ENCODE assay signal across 19 cellular contexts in the genomic region with DNA sequence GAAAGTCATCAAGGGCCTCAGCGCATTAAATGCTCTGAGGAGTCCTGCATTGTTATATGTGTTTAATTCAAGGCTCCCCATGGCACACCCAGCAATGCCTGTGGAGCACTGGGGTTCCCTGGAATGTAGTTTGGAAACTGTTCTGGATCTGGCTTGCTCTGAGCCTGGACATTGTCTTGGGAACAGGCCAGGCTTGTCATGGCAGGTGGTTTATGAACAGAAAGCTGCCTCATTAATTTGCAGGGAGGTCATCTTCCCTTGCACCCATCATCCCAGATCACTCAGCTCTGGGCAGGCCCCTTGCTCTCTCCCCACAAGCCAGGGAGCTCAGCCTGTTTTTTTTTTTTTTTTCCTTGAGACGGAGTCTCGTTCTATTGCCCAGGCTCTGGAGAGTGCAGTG.
"Had no signal": no experiment of that assay in that cellular context is flagged by ENCODE, and none has a peak within 500 bp of the region (broad histone marks: within the 10 kb centered on the region; RNA-seq: fewer than 3 reads in every experiment).

No MANE protein-coding gene starts in this region.

- H3K4me1 ChIP-seq: uterus had no signal

- H3K27me3 Mint-ChIP-seq: type B pancreatic cell had no signal

- H3K36me3 ChIP-seq: gastrocnemius medialis, heart right ventricle, uterus had no signal

- H3K9me3 ChIP-seq: gastrocnemius medialis, heart right ventricle, uterus had no signal

- H3K4me3 Mint-ChIP-seq: type B pancreatic cell had no signal

- H3K27ac Mint-ChIP-seq: type B pancreatic cell had no signal

- H3K27me3 ChIP-seq: dorsolateral prefrontal cortex, gastrocnemius medialis, uterus had no signal

- H3K4me3 ChIP-seq: coronary artery, dorsolateral prefrontal cortex, gastrocnemius medialis, heart right ventricle, skin epidermis, uterus had no signal

- ATAC-seq: esophagus mucosa, gastrocnemius medialis, heart right ventricle, left lobe of liver, sciatic nerve had no signal

- DNase-seq: dorsolateral prefrontal cortex; effector memory CD4-positive, alpha-beta T cell; gastrocnemius medialis; heart right ventricle; hypothalamus; islet precursor cell; mammary epithelial cell; posterior cingulate gyrus; stimulated activated CD4-positive, alpha-beta T cell treated with anti-CD3 and anti-CD28 coated beads, Interleukin-2, amount 100 ng/mL, for 24 hours; stimulated activated CD4-positive, alpha-beta T cell treated with anti-CD3 and anti-CD28 coated beads, Interleukin-4, amount 100 ng/mL, for 4 hours; stimulated activated naive CD4-positive, alpha-beta T cell treated with Interleukin-2 at 50 U/mL for 16 hours; uterus had no signal

- H3K9me3 Mint-ChIP-seq: type B pancreatic cell had no signal

- H3K27ac ChIP-seq: coronary artery, dorsolateral prefrontal cortex, gastrocnemius medialis, heart right ventricle, skin epidermis, uterus had no signal

- H3K36me3 Mint-ChIP-seq: naive thymus-derived CD8-positive, alpha-beta T cell; type B pancreatic cell had no signal
